15 cellular contexts compared by ENCODE assay signal in genomic region chr9:134811673-134812668, GRCh38.
DNase-seq lines count a peak whose midpoint lies in the region; TF ChIP-seq lines count a peak whose summit lies in the region.
"Had no signal": no experiment of that assay in that cellular context is flagged by ENCODE, and none has a peak within 500 bp of the region (broad histone marks: within the 10 kb centered on the region; RNA-seq: fewer than 3 reads in every experiment).

No MANE protein-coding gene starts in this region.

- no peak overlapping the region for H3K4me3 ChIP-seq in SJSA1
- H3K4me3 ChIP-seq in fibroblast of pulmonary artery (replicated peaks; ENCODE audit: low read depth, low read length): no peak overlapping the region
- no peak overlapping the region for H3K4me3 ChIP-seq in CD4-positive, alpha-beta memory T cell (ENCODE audit: low read length in 2 of 2)
- no peak overlapping the region for H3K4me3 ChIP-seq in left ventricle myocardium inferior
- no peak overlapping the region for H3K4me3 ChIP-seq in dorsolateral prefrontal cortex
- H3K4me3 ChIP-seq: cardiac muscle cell had no signal

- peaks cover 43% of the 10 kb centered on the region for H3K4me1 Mint-ChIP-seq in osteocyte (ENCODE audit: unreplicated experiment)
- no peaks in the 10 kb centered on the region for H3K4me1 Mint-ChIP-seq in CD4-positive, alpha-beta memory T cell

- CTCF ChIA-PET in CD4-positive, alpha-beta memory T cell (lab: Charles Lee; ENCODE audit: partially characterized antibody): no interaction called here

- H3K4me3 Mint-ChIP-seq in osteocyte (ENCODE audit: unreplicated experiment): no peak overlapping the region
- H3K4me3 Mint-ChIP-seq in CD4-positive, alpha-beta memory T cell: no peak overlapping the region
- H3K4me3 Mint-ChIP-seq: stimulated activated naive CD8-positive, alpha-beta T cell treated with anti-CD3 and anti-CD28 coated beads, Interleukin-15, Interleukin-2, amounts not matched to agents 100 ng/mL and 50 ng/mL, for 24 hours; T-helper 1 cell treated with Interleukin-12 subunit alpha and Interleukin-12 subunit beta and Interleukin-4 antibody, amounts not matched to agents 30 μg/mL and 1 μg/mL, for 36 hours had no signal

- H3K36me3 Mint-ChIP-seq in osteocyte (ENCODE audit: unreplicated experiment): peaks cover 50% of the 10 kb centered on the region
- H3K36me3 Mint-ChIP-seq in CD4-positive, alpha-beta memory T cell: no peaks in the 10 kb centered on the region

- TF ChIP-seq CTCF in fibroblast of pulmonary artery (IDR thresholded peaks at IDR 0.05; ENCODE audit: low read length, missing control alignments) (no peak), osteocyte (IDR thresholded peaks at IDR 0.05) (peak; percentile 13), left ventricle myocardium inferior (IDR thresholded peaks at IDR 0.05; ENCODE audit: borderline replicate concordance) (no peak), dorsolateral prefrontal cortex (IDR thresholded peaks at IDR 0.05 in 54 of 56, conservative IDR thresholded peaks at IDR 0.05 in 2 of 56; ENCODE audit: low read depth in 1 of 56, partially characterized antibody in 56 of 56) (peak in 1 of 56 donors; percentile 4)

- peak overlapping the region; percentile 85 for H3K27ac Mint-ChIP-seq in osteocyte (ENCODE audit: unreplicated experiment)
- H3K27ac Mint-ChIP-seq in CD4-positive, alpha-beta memory T cell: no peak overlapping the region
- H3K27ac Mint-ChIP-seq: stimulated activated naive CD8-positive, alpha-beta T cell treated with anti-CD3 and anti-CD28 coated beads, Interleukin-15, Interleukin-2, amounts not matched to agents 100 ng/mL and 50 ng/mL, for 24 hours; T-helper 1 cell treated with Interleukin-12 subunit alpha and Interleukin-12 subunit beta and Interleukin-4 antibody, amounts not matched to agents 30 μg/mL and 1 μg/mL, for 36 hours had no signal

- H3K9me3 ChIP-seq in SJSA1 (replicated peaks) (no peaks in the 10 kb centered on the region), left ventricle myocardium inferior (replicated peaks) (no peaks in the 10 kb centered on the region)
- H3K9me3 ChIP-seq in CD4-positive, alpha-beta memory T cell (ENCODE audit: control insufficient read depth in 1 of 2, low read length in 2 of 2): no peaks in the 10 kb centered on the region
- H3K9me3 ChIP-seq: Caco-2 had no signal

- H3K27me3 ChIP-seq in SJSA1 (replicated peaks) (no peaks in the 10 kb centered on the region), left ventricle myocardium inferior (ENCODE audit: low read depth) (no peaks in the 10 kb centered on the region), dorsolateral prefrontal cortex (no peaks in the 10 kb centered on the region)
- no peaks in the 10 kb centered on the region for H3K27me3 ChIP-seq in CD4-positive, alpha-beta memory T cell (ENCODE audit: insufficient read depth, low read length)
- H3K27me3 ChIP-seq: cardiac muscle cell had no signal

- peak overlapping the region; percentile 80 for H3K27ac ChIP-seq in SJSA1
- no peak overlapping the region for H3K27ac ChIP-seq in CD4-positive, alpha-beta memory T cell (ENCODE audit: low read depth, low read length)
- H3K27ac ChIP-seq in left ventricle myocardium inferior (replicated peaks): no peak overlapping the region
- peak overlapping the region in 10 of 59 donors; percentile 13 to 66 (median 29) for H3K27ac ChIP-seq in dorsolateral prefrontal cortex
- H3K27ac ChIP-seq: cardiac muscle cell, KMS-11 had no signal

- intact Hi-C loops in CD4-positive, alpha-beta memory T cell (cut with micrococcal nuclease): no loop called here
- intact Hi-C loops in left ventricle myocardium inferior (cut with micrococcal nuclease) (no loop called here), dorsolateral prefrontal cortex (cut with DNase I) (no loop called here)

- peaks cover 82% of the 10 kb centered on the region for H3K36me3 ChIP-seq in SJSA1
- no peaks in the 10 kb centered on the region for H3K36me3 ChIP-seq in CD4-positive, alpha-beta memory T cell (ENCODE audit: insufficient read depth, low read length)
- peaks cover 17% of the 10 kb centered on the region for H3K36me3 ChIP-seq in left ventricle myocardium inferior

- no peaks in the 10 kb centered on the region for H3K9me3 Mint-ChIP-seq in osteocyte (ENCODE audit: unreplicated experiment)
- H3K9me3 Mint-ChIP-seq in CD4-positive, alpha-beta memory T cell: peaks cover 0 to 2% (median 0%) of the 10 kb centered on the region in 8 donors
- H3K9me3 Mint-ChIP-seq: stimulated activated naive CD8-positive, alpha-beta T cell treated with anti-CD3 and anti-CD28 coated beads, Interleukin-15, Interleukin-2, amounts not matched to agents 100 ng/mL and 50 ng/mL, for 24 hours; T-helper 1 cell treated with Interleukin-12 subunit alpha and Interleukin-12 subunit beta and Interleukin-4 antibody, amounts not matched to agents 30 μg/mL and 1 μg/mL, for 36 hours had no signal

- peak; percentile 99 for DNase-seq in EH (ENCODE audit: low read depth)
- DNase-seq in SJSA1 (ENCODE audit: low read depth in 1 of 2, low spot score in 2 of 2): peak; percentile 80 to 90
- DNase-seq in fibroblast of pulmonary artery (ENCODE audit: low read depth): peak; percentile 49
- no peak for DNase-seq in osteocyte (ENCODE audit: extremely low spot score, unreplicated experiment)
- DNase-seq in CD4-positive, alpha-beta memory T cell: no peak
- DNase-seq in left ventricle myocardium inferior: no peak
- DNase-seq in cerebellum (ENCODE audit: low spot score): no peak
- DNase-seq in dorsolateral prefrontal cortex: no peak
- DNase-seq: Caco-2, glutamatergic neuron, NCI-H524 treated with DMSO at 0.1 percent for 48 hours had no signal

- H3K27me3 Mint-ChIP-seq in osteocyte (ENCODE audit: unreplicated experiment): no peaks in the 10 kb centered on the region
- H3K27me3 Mint-ChIP-seq in CD4-positive, alpha-beta memory T cell: peaks cover 0 to 1% of the 10 kb centered on the region in 2 donors
- H3K27me3 Mint-ChIP-seq: stimulated activated naive CD8-positive, alpha-beta T cell treated with anti-CD3 and anti-CD28 coated beads, Interleukin-15, Interleukin-2, amounts not matched to agents 100 ng/mL and 50 ng/mL, for 24 hours had no signal

- POLR2A ChIA-PET in CD4-positive, alpha-beta memory T cell (lab: Charles Lee; ENCODE audit: partially characterized antibody): no interaction called here

- peaks cover 46% of the 10 kb centered on the region for H3K4me1 ChIP-seq in SJSA1 (replicated peaks)
- H3K4me1 ChIP-seq in CD4-positive, alpha-beta memory T cell (ENCODE audit: insufficient read depth, low read length): no peaks in the 10 kb centered on the region
- H3K4me1 ChIP-seq in left ventricle myocardium inferior: peaks cover 17% of the 10 kb centered on the region
- H3K4me1 ChIP-seq: Caco-2 had no signal

Comparison
In these comparisons a context has a peak if more than half of its experiments do, and no peak if none do; other contexts are left out.
1. DNase-seq: peak in EH (single experiment), SJSA1 (2 of 2) and fibroblast of pulmonary artery (single experiment); none in osteocyte (single experiment), CD4-positive, alpha-beta memory T cell (0 of 5), left ventricle myocardium inferior (single experiment), cerebellum (single experiment) and dorsolateral prefrontal cortex (0 of 10).